In the genomic region with DNA sequence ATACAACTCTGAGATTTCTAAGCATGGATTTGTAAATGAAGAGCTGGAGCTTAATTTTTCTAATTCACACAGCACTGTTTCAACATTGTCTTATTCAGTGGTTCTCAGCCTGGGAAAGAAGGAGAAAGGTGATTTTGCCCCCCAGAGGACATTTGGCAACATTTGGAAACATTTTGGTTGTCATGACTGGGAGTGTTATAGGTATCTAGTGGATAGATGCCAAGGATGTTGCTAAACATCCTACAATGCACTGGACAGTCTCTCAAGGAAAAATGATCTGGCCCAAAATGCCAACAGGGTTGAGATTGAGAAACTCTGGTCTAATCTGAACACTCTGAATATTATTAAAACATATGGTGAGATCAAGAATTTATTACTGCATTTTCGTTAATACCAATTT, we compare ENCODE assay signal across 2 cellular contexts.
TF ChIP-seq lines count a peak whose summit lies in the region.

No MANE protein-coding gene starts in this region.

TF ChIP-seq in A549, 52 proteins besides CTCF, POLR2A, EP300 and RAD21:
- peak; percentile 38; the same call in 1 of the 3 replicates for TF ChIP-seq SMC3 (IDR thresholded peaks at IDR 0.05)
- no peak for TF ChIP-seq EHF (CRISPR knock-in tag; IDR thresholded peaks at IDR 0.05)
- TF ChIP-seq ESRRA (IDR thresholded peaks at IDR 0.05; ENCODE audit: borderline replicate concordance, low read length): no peak
- TF ChIP-seq CEBPB (IDR thresholded peaks at IDR 0.05): peak; percentile 67 to 83; a peak in 3 of 4 replicates

TF ChIP-seq in IMR-90, 13 proteins besides CTCF, POLR2A, EP300 and RAD21:
- TF ChIP-seq, protein P1, sequence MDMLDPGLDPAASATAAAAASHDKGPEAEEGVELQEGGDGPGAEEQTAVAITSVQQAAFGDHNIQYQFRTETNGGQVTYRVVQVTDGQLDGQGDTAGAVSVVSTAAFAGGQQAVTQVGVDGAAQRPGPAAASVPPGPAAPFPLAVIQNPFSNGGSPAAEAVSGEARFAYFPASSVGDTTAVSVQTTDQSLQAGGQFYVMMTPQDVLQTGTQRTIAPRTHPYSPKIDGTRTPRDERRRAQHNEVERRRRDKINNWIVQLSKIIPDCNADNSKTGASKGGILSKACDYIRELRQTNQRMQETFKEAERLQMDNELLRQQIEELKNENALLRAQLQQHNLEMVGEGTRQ (IDR thresholded peaks at IDR 0.05; ENCODE audit: low read depth, low read length): no peak
- TF ChIP-seq MAFK (IDR thresholded peaks at IDR 0.05; ENCODE audit: low read depth, low read length) (no peak), RFX5 (IDR thresholded peaks at IDR 0.05; ENCODE audit: low read depth, low read length) (no peak), CHD1 (IDR thresholded peaks at IDR 0.05; ENCODE audit: low read depth, low read length) (no peak), MAZ (IDR thresholded peaks at IDR 0.05; ENCODE audit: borderline replicate concordance, low read depth, low read length) (no peak), CEBPB (IDR thresholded peaks at IDR 0.05; ENCODE audit: low read depth, low read length) (no peak), RCOR1 (IDR thresholded peaks at IDR 0.05; ENCODE audit: insufficient replicate concordance, low read length) (no peak), SMC3 (IDR thresholded peaks at IDR 0.05; ENCODE audit: low read depth, low read length) (no peak), MXI1 (IDR thresholded peaks at IDR 0.05; ENCODE audit: borderline replicate concordance, low read depth, low read length) (no peak), BHLHE40 (IDR thresholded peaks at IDR 0.05; ENCODE audit: low read depth, low read length) (no peak), NFE2L2 (IDR thresholded peaks at IDR 0.05; ENCODE audit: low read depth, low read length) (no peak), FOS (IDR thresholded peaks at IDR 0.05; ENCODE audit: low read depth, low read length) (no peak)
- TF ChIP-seq, protein P2, sequence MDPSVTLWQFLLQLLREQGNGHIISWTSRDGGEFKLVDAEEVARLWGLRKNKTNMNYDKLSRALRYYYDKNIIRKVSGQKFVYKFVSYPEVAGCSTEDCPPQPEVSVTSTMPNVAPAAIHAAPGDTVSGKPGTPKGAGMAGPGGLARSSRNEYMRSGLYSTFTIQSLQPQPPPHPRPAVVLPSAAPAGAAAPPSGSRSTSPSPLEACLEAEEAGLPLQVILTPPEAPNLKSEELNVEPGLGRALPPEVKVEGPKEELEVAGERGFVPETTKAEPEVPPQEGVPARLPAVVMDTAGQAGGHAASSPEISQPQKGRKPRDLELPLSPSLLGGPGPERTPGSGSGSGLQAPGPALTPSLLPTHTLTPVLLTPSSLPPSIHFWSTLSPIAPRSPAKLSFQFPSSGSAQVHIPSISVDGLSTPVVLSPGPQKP (IDR thresholded peaks at IDR 0.05; ENCODE audit: borderline replicate concordance, low read depth, low read length): no peak
